Comparison of ENCODE assay signal across 14 cellular contexts in genomic region chr4:101418466-101418865, GRCh38.
DNase-seq lines count a peak whose midpoint lies in the region; ATAC-seq and TF ChIP-seq lines count a peak whose summit lies in the region.
"Had no signal": no experiment of that assay in that cellular context is flagged by ENCODE, and none has a peak within 500 bp of the region (broad histone marks: within the 10 kb centered on the region; RNA-seq: fewer than 3 reads in every experiment).

No MANE protein-coding gene starts in this region.

- no peaks in the 10 kb centered on the region for H3K9me3 ChIP-seq in CD4-positive, alpha-beta T cell (ENCODE audit: control insufficient read depth, low read length)

- H3K27ac Mint-ChIP-seq in CD4-positive, alpha-beta T cell, result no peak overlapping the region
- no peak overlapping the region for H3K27ac Mint-ChIP-seq in central memory CD8-positive, alpha-beta T cell (ENCODE audit: low read depth)
- no peak overlapping the region for H3K27ac Mint-ChIP-seq in progenitor cell of endocrine pancreas
- H3K27ac Mint-ChIP-seq: type B pancreatic cell had no signal

- POLR2A ChIA-PET in CD4-positive, alpha-beta T cell (lab: Charles Lee), result interaction anchor here (0.9 to 2.8 kb wide), 7 partner anchors 16 to 398 kb away, joined by 3 to 34 read pairs (median 3); partner anchors contain the start of gene PPP3CA

- peaks cover 34% of the 10 kb centered on the region for H3K4me1 Mint-ChIP-seq in CD4-positive, alpha-beta T cell (ENCODE audit: low read depth)
- H3K4me1 Mint-ChIP-seq in central memory CD8-positive, alpha-beta T cell, result peaks cover 42% of the 10 kb centered on the region
- peaks cover 16% of the 10 kb centered on the region for H3K4me1 Mint-ChIP-seq in progenitor cell of endocrine pancreas (ENCODE audit: low read depth)

- ATAC-seq in CD4-positive, alpha-beta T cell (ENCODE audit: poor library complexity), result no peak
- ATAC-seq in GM18502 (IDR thresholded peaks at IDR 0.05; ENCODE audit: poor library complexity, unreplicated experiment) (peak; percentile 2), GM18511 (IDR thresholded peaks at IDR 0.05; ENCODE audit: unreplicated experiment) (no peak), GM18517 (IDR thresholded peaks at IDR 0.05; ENCODE audit: unreplicated experiment) (no peak)
- ATAC-seq in central memory CD8-positive, alpha-beta T cell (replicated peaks; ENCODE audit: extremely low read depth, poor library complexity, severe bottlenecking), result peak; percentile 27

- H3K36me3 Mint-ChIP-seq in CD4-positive, alpha-beta T cell (ENCODE audit: low read depth), result no peaks in the 10 kb centered on the region
- no peaks in the 10 kb centered on the region for H3K36me3 Mint-ChIP-seq in central memory CD8-positive, alpha-beta T cell (ENCODE audit: insufficient read depth)
- no peaks in the 10 kb centered on the region for H3K36me3 Mint-ChIP-seq in progenitor cell of endocrine pancreas (ENCODE audit: insufficient read depth)
- H3K36me3 Mint-ChIP-seq: IgD-negative memory B cell, type B pancreatic cell had no signal

- peaks cover 59% of the 10 kb centered on the region for H3K27me3 Mint-ChIP-seq in CD4-positive, alpha-beta T cell
- peaks cover 8% of the 10 kb centered on the region for H3K27me3 Mint-ChIP-seq in central memory CD8-positive, alpha-beta T cell
- H3K27me3 Mint-ChIP-seq in progenitor cell of endocrine pancreas, result no peaks in the 10 kb centered on the region
- H3K27me3 Mint-ChIP-seq: IgD-negative memory B cell, type B pancreatic cell had no signal

- H3K4me3 Mint-ChIP-seq in CD4-positive, alpha-beta T cell, result peak overlapping the region; percentile 11
- H3K4me3 Mint-ChIP-seq in central memory CD8-positive, alpha-beta T cell, result peak overlapping the region; percentile 44
- H3K4me3 Mint-ChIP-seq in progenitor cell of endocrine pancreas (ENCODE audit: low read depth), result no peak overlapping the region
- H3K4me3 Mint-ChIP-seq: neural crest cell, type B pancreatic cell had no signal

- intact Hi-C loops in CD4-positive, alpha-beta T cell (cut with DNase I, micrococcal nuclease), result loop anchor here (5.0 kb wide), 1 partner anchor 71 kb away; the partner anchor contains the start of gene PPP3CA (in 2 of the 2)

- CTCF ChIA-PET in CD4-positive, alpha-beta T cell (lab: Charles Lee), result interaction anchor here (1.1 kb wide), 1 partner anchor 71 kb away, joined by 3 read pairs; the partner anchor contains the start of gene PPP3CA

- no peak overlapping the region for H3K27ac ChIP-seq in CD4-positive, alpha-beta T cell (ENCODE audit: low read depth, low read length)

- no peak for DNase-seq in CD4-positive, alpha-beta T cell
- peak; percentile 3 for DNase-seq in NAMALWA (ENCODE audit: low spot score)
- DNase-seq in central memory CD8-positive, alpha-beta T cell (ENCODE audit: low spot score in 2 of 2), result no peak
- no peak for DNase-seq in progenitor cell of endocrine pancreas (ENCODE audit: low spot score, unreplicated experiment)
- no peak for DNase-seq in germinal center (ENCODE audit: low spot score)
- DNase-seq: C1 segment of cervical spinal cord, foreskin fibroblast, NCI-H1417 had no signal

- H3K9me3 Mint-ChIP-seq in CD4-positive, alpha-beta T cell, result no peaks in the 10 kb centered on the region
- no peaks in the 10 kb centered on the region for H3K9me3 Mint-ChIP-seq in central memory CD8-positive, alpha-beta T cell
- H3K9me3 Mint-ChIP-seq in progenitor cell of endocrine pancreas (ENCODE audit: low read depth), result no peaks in the 10 kb centered on the region
- H3K9me3 Mint-ChIP-seq: neural crest cell, type B pancreatic cell had no signal

- H3K27me3 ChIP-seq in CD4-positive, alpha-beta T cell (ENCODE audit: control insufficient read depth, insufficient read depth, low read length), result peaks cover 28% of the 10 kb centered on the region

- TF ChIP-seq CTCF in CD4-positive, alpha-beta T cell (IDR thresholded peaks at IDR 0.05), result no peak
- TF ChIP-seq CTCF in progenitor cell of endocrine pancreas (IDR thresholded peaks at IDR 0.05; ENCODE audit: unreplicated experiment), result no peak

Comparison
In these comparisons a context has a peak if more than half of its experiments do, and no peak if none do; other contexts are left out.
1. ATAC-seq: peak in GM18502 (single experiment) and central memory CD8-positive, alpha-beta T cell (single experiment); none in CD4-positive, alpha-beta T cell (single experiment), GM18511 (single experiment) and GM18517 (single experiment).